Comparison of ENCODE assay signal across 27 cellular contexts in genomic region chr9:113702423-113702755, GRCh38.
DNase-seq lines count a peak whose midpoint lies in the region; ATAC-seq, FAIRE-seq and TF ChIP-seq lines count a peak whose summit lies in the region.
"Had no signal": no experiment of that assay in that cellular context is flagged by ENCODE, and none has a peak within 500 bp of the region (broad histone marks: within the 10 kb centered on the region; RNA-seq: fewer than 3 reads in every experiment).

No MANE protein-coding gene starts in this region.

- TF ChIP-seq POLR2A in H1 (IDR thresholded peaks at IDR 0.05; ENCODE audit: control extremely low read depth in 1 of 2, low read depth in 2 of 2, low read length in 2 of 2) (no peak), prostate gland (IDR thresholded peaks at IDR 0.05) (no peak)

- no peak for TF ChIP-seq CTCF in H1 (IDR thresholded peaks at IDR 0.05; ENCODE audit: control extremely low read depth in 1 of 3, insufficient read depth in 1 of 3, low read depth in 1 of 3, low read length in 3 of 3)
- TF ChIP-seq CTCF in prostate gland (IDR thresholded peaks at IDR 0.05), result no peak

- no peaks in the 10 kb centered on the region for H3K79me1 ChIP-seq in H1 (ENCODE audit: low read depth, low read length)

- no peak overlapping the region for H2BK20ac ChIP-seq in H1 (ENCODE audit: low read length)

- no peak overlapping the region; the same call in 1 of the 2 replicates for H3K18ac ChIP-seq in H1 (ENCODE audit: extremely low read depth, low read length)

- no peak overlapping the region for H3K4me3 Mint-ChIP-seq in stimulated activated memory B cell treated with anti-CD40 and anti-IgM and Interleukin-4, amounts not matched to agents 10 μg/mL and 1 μg/mL and 100 μg/mL, for 72 hours
- H3K4me3 Mint-ChIP-seq: CD14-positive monocyte; CD4-positive, alpha-beta T cell; CD8-positive, alpha-beta memory T cell; HFFc6 had no signal

- intact Hi-C loops in cardiac septum (cut with DNase I) (no loop called here), right cardiac atrium (cut with DNase I) (no loop called here), prostate gland (cut with DNase I) (no loop called here)

- H4K5ac ChIP-seq in H1 (ENCODE audit: insufficient read length, low read depth, low read length), result no peak overlapping the region

- FAIRE-seq in H1 (lab: Jason Lieb, UNC), result no peak
- FAIRE-seq: A549, D721Med, GM12891, GM18507, H54 had no signal

- H3K36me3 Mint-ChIP-seq in stimulated activated memory B cell treated with anti-CD40 and anti-IgM and Interleukin-4, amounts not matched to agents 10 μg/mL and 1 μg/mL and 100 μg/mL, for 72 hours, result no peaks in the 10 kb centered on the region
- H3K36me3 Mint-ChIP-seq: CD14-positive monocyte had no signal

- H3K23ac ChIP-seq in H1 (ENCODE audit: insufficient read length), result no peak overlapping the region

- H2AK5ac ChIP-seq in H1 (ENCODE audit: low read depth, low read length), result no peak overlapping the region

- H3K9me3 ChIP-seq in right cardiac atrium (ENCODE audit: control insufficient read depth, low read length) (peaks cover 1% of the 10 kb centered on the region), H1 (ENCODE audit: insufficient read depth in 2 of 2, low read depth in 1 of 2, low read length in 1 of 2) (no peaks in the 10 kb centered on the region), prostate gland (no peaks in the 10 kb centered on the region)
- H3K9me3 ChIP-seq: A549, BE2C, HAP-1 had no signal

- no peak overlapping the region for H4K8ac ChIP-seq in H1 (ENCODE audit: extremely low read depth, insufficient read depth, low read length)

- 68% methylated on average over 5 of the region's 5 CpGs for WGBS in right cardiac atrium
- 84% methylated on average over 5 of the region's 5 CpGs; no CpG with 5 or more reads in 1 of the 2 experiments for whole genome bisulfite sequencing in H1 (ENCODE audit: extremely low coverage in 1 of 2, insufficient coverage in 1 of 2, insufficient read length in 1 of 2, insufficient replicate concordance in 2 of 2, low coverage in 1 of 2, low lambda C conversion rate in 2 of 2, missing lambda C conversion rate in 1 of 2), 2 experiments
- WGBS in prostate gland, result 84% methylated on average over 5 of the region's 5 CpGs

- H3K27ac Mint-ChIP-seq in stimulated activated memory B cell treated with anti-CD40 and anti-IgM and Interleukin-4, amounts not matched to agents 10 μg/mL and 1 μg/mL and 100 μg/mL, for 72 hours, result no peak overlapping the region
- H3K27ac Mint-ChIP-seq: CD14-positive monocyte; CD4-positive, alpha-beta T cell; CD8-positive, alpha-beta memory T cell; HFFc6 had no signal

- H3K23me2 ChIP-seq in H1 (ENCODE audit: low read depth, low read length), result no peaks in the 10 kb centered on the region

- CTCF ChIA-PET in H1 (lab: Charles Lee; ENCODE audit: partially characterized antibody), result interaction anchor here (1.1 kb wide), 1 partner anchor 35 kb away, joined by 3 read pairs; no protein-coding TSS in a partner anchor

- H2BK120ac ChIP-seq in H1 (replicated peaks; ENCODE audit: low read depth, low read length), result no peak overlapping the region

- H3K27ac ChIP-seq in right cardiac atrium (ENCODE audit: low read length), result no peak overlapping the region
- no peak overlapping the region for H3K27ac ChIP-seq in H1 (ENCODE audit: low read depth, low read length)
- H3K27ac ChIP-seq in prostate gland, result no peak overlapping the region
- H3K27ac ChIP-seq: A549; BLaER1 treated with 17β-estradiol and CSF1 and Interleukin-3, amounts not matched to agents 10 nM and 100 nM; GM23248 had no signal

- peak; percentile 33 for DNase-seq in cardiac septum (ENCODE audit: low spot score)
- no peak for DNase-seq in right cardiac atrium
- DNase-seq in H1 (ENCODE audit: low read depth in 1 of 2, low spot score in 2 of 2), result no peak
- DNase-seq in islet precursor cell, result peak; percentile 37
- DNase-seq in prostate gland (ENCODE audit: low spot score), result no peak
- DNase-seq in SHP77 treated with DMSO at 0.1 percent for 48 hours (lab: John Stamatoyannopoulos, UW), result no peak
- DNase-seq: 8988T; ACHN; AML-193; BE2C; CD4-positive, alpha-beta T cell; CD8-positive, alpha-beta memory T cell; DMS 273 treated with DMSO at 0.1 percent for 48 hours; DMS79; GF-D8; HFFc6 had no signal

- no peak overlapping the region for H3K9ac ChIP-seq in H1 (replicated peaks in 1 of 4; ENCODE audit: extremely low read depth in 1 of 4, low read depth in 3 of 4, low read length in 3 of 4)
- H3K9ac ChIP-seq: BLaER1 treated with 17β-estradiol and CSF1 and Interleukin-3, amounts not matched to agents 10 nM and 100 nM; GM23248 had no signal

- H3K4me1 ChIP-seq in right cardiac atrium (ENCODE audit: control insufficient read depth, insufficient read depth, low read length), result no peaks in the 10 kb centered on the region
- H3K4me1 ChIP-seq in H1 (replicated peaks in 1 of 4; ENCODE audit: control insufficient read depth in 3 of 4, insufficient read depth in 4 of 4, low read length in 3 of 4), result peaks cover 3 to 16% (median 8%) of the 10 kb centered on the region in 4 experiments
- H3K4me1 ChIP-seq in prostate gland (replicated peaks), result no peaks in the 10 kb centered on the region
- H3K4me1 ChIP-seq: A549, BE2C, HAP-1 had no signal

- H3K79me2 ChIP-seq in H1 (ENCODE audit: control insufficient read depth in 1 of 2, insufficient read depth in 2 of 2, low read length in 2 of 2), result no peaks in the 10 kb centered on the region

- H3K27me3 ChIP-seq in right cardiac atrium (ENCODE audit: control insufficient read depth, insufficient read depth) (no peaks in the 10 kb centered on the region), H1 (replicated peaks in 1 of 4; ENCODE audit: control insufficient read depth in 3 of 4, extremely low read depth in 1 of 4, insufficient read depth in 3 of 4, low read length in 3 of 4) (no peaks in the 10 kb centered on the region), prostate gland (replicated peaks; ENCODE audit: insufficient read depth) (no peaks in the 10 kb centered on the region)
- H3K27me3 ChIP-seq: BE2C; BLaER1 treated with 17β-estradiol and CSF1 and Interleukin-3, amounts not matched to agents 10 nM and 100 nM had no signal

- H3K4ac ChIP-seq in H1 (replicated peaks; ENCODE audit: insufficient read length, low read depth, low read length), result no peak overlapping the region

- H2BK5ac ChIP-seq in H1 (ENCODE audit: low read depth, low read length), result no peak overlapping the region

- H4K20me1 ChIP-seq in H1 (replicated peaks in 1 of 2; ENCODE audit: control insufficient read depth in 1 of 2, insufficient read depth in 2 of 2, low read length in 2 of 2), result no peaks in the 10 kb centered on the region
- H4K20me1 ChIP-seq: BLaER1 treated with 17β-estradiol and CSF1 and Interleukin-3, amounts not matched to agents 10 nM and 100 nM had no signal

- peak overlapping the region in 1 of 2 experiments; percentile 12; a peak in 1 of 4 replicates for H3K4me2 ChIP-seq in H1 (ENCODE audit: insufficient read depth in 1 of 2, low read depth in 2 of 2, low read length in 2 of 2)
- H3K4me2 ChIP-seq: A549; BLaER1 treated with 17β-estradiol and CSF1 and Interleukin-3, amounts not matched to agents 10 nM and 100 nM had no signal

- ATAC-seq in right cardiac atrium (no peak), HG02763 (IDR thresholded peaks at IDR 0.05; ENCODE audit: unreplicated experiment) (no peak)
- peak; percentile 45 for ATAC-seq in stimulated activated memory B cell treated with anti-CD40 and anti-IgM and Interleukin-4, amounts not matched to agents 10 μg/mL and 1 μg/mL and 100 μg/mL, for 72 hours
- ATAC-seq: A549 had no signal

- H2BK15ac ChIP-seq in H1 (ENCODE audit: low read length), result peak overlapping the region; percentile 18; the same call in 1 of the 2 replicates

- H3K36me3 ChIP-seq in H1 (ENCODE audit: control insufficient read depth in 2 of 4, insufficient read depth in 4 of 4, low read length in 3 of 4) (no peaks in the 10 kb centered on the region), prostate gland (no peaks in the 10 kb centered on the region)
- H3K36me3 ChIP-seq: BE2C; BLaER1 treated with 17β-estradiol and CSF1 and Interleukin-3, amounts not matched to agents 10 nM and 100 nM; HAP-1 had no signal

- H3K27me3 Mint-ChIP-seq in stimulated activated memory B cell treated with anti-CD40 and anti-IgM and Interleukin-4, amounts not matched to agents 10 μg/mL and 1 μg/mL and 100 μg/mL, for 72 hours, result peaks cover 22% of the 10 kb centered on the region

- H2BK12ac ChIP-seq in H1 (ENCODE audit: low read depth, low read length), result no peak overlapping the region

- no peak for TF ChIP-seq RAD21 in H1 (IDR thresholded peaks at IDR 0.05 in 1 of 2, conservative IDR thresholded peaks at IDR 0.05 in 1 of 2; ENCODE audit: low read depth in 2 of 2, low read length in 2 of 2)

- POLR2A ChIA-PET in H1 (lab: Charles Lee; ENCODE audit: partially characterized antibody), result no interaction called here

- H4K91ac ChIP-seq in H1 (replicated peaks; ENCODE audit: insufficient read length, low read length), result no peak overlapping the region

- no peak overlapping the region for H3K14ac ChIP-seq in H1 (ENCODE audit: insufficient read length)

- no peak overlapping the region for H3K56ac ChIP-seq in H1 (replicated peaks; ENCODE audit: insufficient read length, low read depth, low read length)

- no peaks in the 10 kb centered on the region for H3K4me1 Mint-ChIP-seq in stimulated activated memory B cell treated with anti-CD40 and anti-IgM and Interleukin-4, amounts not matched to agents 10 μg/mL and 1 μg/mL and 100 μg/mL, for 72 hours
- H3K4me1 Mint-ChIP-seq: CD14-positive monocyte had no signal

- H3K9me3 Mint-ChIP-seq in stimulated activated memory B cell treated with anti-CD40 and anti-IgM and Interleukin-4, amounts not matched to agents 10 μg/mL and 1 μg/mL and 100 μg/mL, for 72 hours, result peaks cover 4% of the 10 kb centered on the region
- H3K9me3 Mint-ChIP-seq: CD4-positive, alpha-beta T cell had no signal

- H2AFZ ChIP-seq in H1 (ENCODE audit: low read length), result no peak overlapping the region
- H2AFZ ChIP-seq: GM23248 had no signal

- no peak for TF ChIP-seq EP300 in H1 (IDR thresholded peaks at IDR 0.05; ENCODE audit: borderline replicate concordance in 1 of 2, low read depth in 2 of 2, low read length in 2 of 2)

- H3K4me3 ChIP-seq in right cardiac atrium (ENCODE audit: low read length), result no peak overlapping the region
- no peak overlapping the region for H3K4me3 ChIP-seq in H1 (ENCODE audit: extremely low read depth in 1 of 4, insufficient read depth in 2 of 4, low read depth in 3 of 4, low read length in 4 of 4)
- H3K4me3 ChIP-seq in prostate gland, result no peak overlapping the region
- H3K4me3 ChIP-seq: A549; BLaER1 treated with 17β-estradiol and CSF1 and Interleukin-3, amounts not matched to agents 10 nM and 100 nM; GM23248; HAP-1 had no signal

TF ChIP-seq in H1, 55 proteins besides CTCF, POLR2A, EP300 and RAD21 (continues in another document):
- TF ChIP-seq TEAD4 (IDR thresholded peaks at IDR 0.05; ENCODE audit: low read depth, low read length), result no peak
- TF ChIP-seq SP4 (IDR thresholded peaks at IDR 0.05; ENCODE audit: low read length), result no peak
- TF ChIP-seq KDM1A (IDR thresholded peaks at IDR 0.05; ENCODE audit: borderline replicate concordance, low read length), result no peak
- TF ChIP-seq MAFK (IDR thresholded peaks at IDR 0.05; ENCODE audit: low read depth, low read length), result no peak
- TF ChIP-seq POLR2AphosphoS5 (IDR thresholded peaks at IDR 0.05; ENCODE audit: low read depth, low read length), result no peak
- TF ChIP-seq TCF12 (IDR thresholded peaks at IDR 0.05; ENCODE audit: low read depth, low read length), result no peak
- no peak for TF ChIP-seq NANOG (IDR thresholded peaks at IDR 0.05; ENCODE audit: insufficient read depth, low read depth, low read length, poor library complexity, severe bottlenecking)

Comparison
In these comparisons a context has a peak if more than half of its experiments do, and no peak if none do; other contexts are left out.
1. DNase-seq: peak in cardiac septum (single experiment) and islet precursor cell (single experiment); none in right cardiac atrium (0 of 3), H1 (0 of 2), prostate gland (single experiment) and SHP77 treated with DMSO at 0.1 percent for 48 hours (single experiment).